In the genomic region with DNA sequence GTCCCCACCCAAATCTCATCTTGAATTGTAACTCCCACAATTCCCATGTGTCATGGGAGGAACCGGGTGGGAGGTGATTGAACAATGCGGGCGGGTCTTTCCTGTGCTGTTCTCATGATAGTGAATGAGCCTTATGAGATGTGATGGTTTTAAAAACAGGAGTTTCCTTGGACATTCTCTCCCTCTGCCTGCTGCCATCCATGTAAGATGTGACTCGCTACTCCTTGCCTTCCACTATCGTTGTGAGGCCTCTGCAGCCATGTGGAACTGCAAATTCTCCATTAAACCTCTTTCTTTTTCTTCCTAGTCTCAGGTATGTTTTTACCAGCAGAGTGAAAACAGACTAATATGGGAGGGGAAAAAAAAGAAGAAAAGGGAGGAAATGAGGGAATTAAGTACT, we compare ENCODE assay signal across 6 cellular contexts.
"Had no signal": no experiment of that assay in that cellular context is flagged by ENCODE, and none has a peak within 500 bp of the region (broad histone marks: within the 10 kb centered on the region; RNA-seq: fewer than 3 reads in every experiment).

No MANE protein-coding gene starts in this region.

- DNase-seq: IMR-90, KBM-7, KG1 had no signal

- H3K4me2 ChIP-seq: KMS-11 had no signal

- H3K27ac ChIP-seq: HL-60, KMS-11 had no signal

- H3K36me3 Mint-ChIP-seq: IgD-negative memory B cell had no signal

- H3K4me3 Mint-ChIP-seq: IgD-negative memory B cell had no signal

- H3K27ac Mint-ChIP-seq: IgD-negative memory B cell had no signal

- H3K9ac ChIP-seq: KMS-11 had no signal
